In genomic region chr5:174550026-174550425, GRCh38 we compare ENCODE assay signal across 21 cellular contexts.
"Had no signal": no experiment of that assay in that cellular context is flagged by ENCODE, and none has a peak within 500 bp of the region (broad histone marks: within the 10 kb centered on the region; RNA-seq: fewer than 3 reads in every experiment).

No MANE protein-coding gene starts in this region.

- H3K9me3 ChIP-seq: esophagus muscularis mucosa, gastroesophageal sphincter, neutrophil, suprapubic skin, thyroid gland had no signal

- H3K36me3 ChIP-seq: esophagus muscularis mucosa, gastroesophageal sphincter, neutrophil, suprapubic skin, thyroid gland had no signal

- H3K4me3 ChIP-seq: esophagus muscularis mucosa, gastroesophageal sphincter, suprapubic skin, thyroid gland had no signal

- FAIRE-seq: colon, kidney, urothelium cell line had no signal

- DNase-seq: effector memory CD8-positive, alpha-beta T cell; foreskin fibroblast; glutamatergic neuron; immature natural killer cell; kidney; left cardiac atrium; mesendoderm; naive thymus-derived CD4-positive, alpha-beta T cell; posterior cingulate gyrus; right cardiac atrium; stimulated activated CD4-positive, alpha-beta T cell treated with anti-CD3 and anti-CD28 coated beads, Interleukin-4, amount 100 ng/mL, for 1 hour; stimulated activated CD8-positive, alpha-beta memory T cell treated with anti-CD3 and anti-CD28 coated beads, Interleukin-4, amount 100 ng/mL, for 48 hours; stimulated activated naive CD8-positive, alpha-beta T cell treated with anti-CD3 and anti-CD28 coated beads, Interleukin-15, Interleukin-2, amounts not matched to agents 100 U/mL and 50 U/mL, for 24 hours; thyroid gland had no signal

- H3K27ac ChIP-seq: epithelial cell of prostate, esophagus muscularis mucosa, gastroesophageal sphincter, neutrophil, suprapubic skin, thyroid gland had no signal

- H3K4me1 ChIP-seq: esophagus muscularis mucosa, gastroesophageal sphincter, suprapubic skin, thyroid gland had no signal
